Comparison of ENCODE assay signal across 10 cellular contexts in genomic region chr15:64164436-64164835, GRCh38. TPM values are rescaled to one million over a fixed set of nuclear protein-coding genes. Genes with fewer than 3 reads are reported as not detected.
DNase-seq lines count a peak whose midpoint lies in the region; ATAC-seq and TF ChIP-seq lines count a peak whose summit lies in the region.
"Had no signal": no experiment of that assay in that cellular context is flagged by ENCODE, and none has a peak within 500 bp of the region (broad histone marks: within the 10 kb centered on the region; RNA-seq: fewer than 3 reads in every experiment).

No MANE protein-coding gene starts in this region.

- H3K36me3 ChIP-seq in CD4-positive, CD25-positive, alpha-beta regulatory T cell (ENCODE audit: control insufficient read depth, insufficient read depth, low read length): peaks cover 12% of the 10 kb centered on the region
- peaks cover 21 to 23% of the 10 kb centered on the region in 2 donors for H3K36me3 ChIP-seq in ascending aorta

- H3K36me3 Mint-ChIP-seq in CD4-positive, CD25-positive, alpha-beta regulatory T cell: peaks cover 13% of the 10 kb centered on the region
- H3K36me3 Mint-ChIP-seq in H9 (ENCODE audit: insufficient read depth in 1 of 3, low read depth in 3 of 3) (peaks cover 10 to 19% (median 17%) of the 10 kb centered on the region in 3 experiments; a peak in 6 of 7 replicates), naive B cell (no peaks in the 10 kb centered on the region)
- H3K36me3 Mint-ChIP-seq in activated naive CD8-positive, alpha-beta T cell treated with anti-CD3 and anti-CD28 coated beads, Interleukin-2, amount 50 U/mL, for 24 hours (ENCODE audit: low read depth): peaks cover 19% of the 10 kb centered on the region

- peaks cover 6% of the 10 kb centered on the region for H3K27me3 Mint-ChIP-seq in CD4-positive, CD25-positive, alpha-beta regulatory T cell
- H3K27me3 Mint-ChIP-seq in H9 (ENCODE audit: low read depth) (no peaks in the 10 kb centered on the region), naive B cell (no peaks in the 10 kb centered on the region)
- H3K27me3 Mint-ChIP-seq in activated naive CD8-positive, alpha-beta T cell treated with anti-CD3 and anti-CD28 coated beads, Interleukin-2, amount 50 U/mL, for 24 hours: no peaks in the 10 kb centered on the region

- no peaks in the 10 kb centered on the region for H3K79me1 ChIP-seq in H9 (ENCODE audit: insufficient read depth, low read depth, low read length, poor library complexity, severe bottlenecking)

- no peak overlapping the region for H2BK120ac ChIP-seq in H9 (ENCODE audit: low read depth, low read length, poor library complexity, severe bottlenecking)

- peaks cover 40% of the 10 kb centered on the region for H3K4me1 ChIP-seq in CD4-positive, CD25-positive, alpha-beta regulatory T cell (ENCODE audit: control insufficient read depth, insufficient read depth, low read length, poor library complexity, severe bottlenecking)
- no peaks in the 10 kb centered on the region; the same call in 1 of the 2 replicates for H3K4me1 ChIP-seq in H9 (ENCODE audit: insufficient read depth, low read length)
- peaks cover 18 to 19% of the 10 kb centered on the region in 2 donors for H3K4me1 ChIP-seq in ascending aorta

- no peak overlapping the region for H3K18ac ChIP-seq in H9 (ENCODE audit: insufficient read length, low read depth, low read length)

- no peak overlapping the region for H3K9ac ChIP-seq in H9 (ENCODE audit: extremely low read depth, insufficient read length, low read length)

- no peak overlapping the region for H3K14ac ChIP-seq in H9 (ENCODE audit: insufficient read depth, low read length)

- H3K9me3 Mint-ChIP-seq in CD4-positive, CD25-positive, alpha-beta regulatory T cell: no peaks in the 10 kb centered on the region
- H3K9me3 Mint-ChIP-seq in H9 (no peaks in the 10 kb centered on the region; a peak in 1 of 5 replicates), naive B cell (no peaks in the 10 kb centered on the region)
- no peaks in the 10 kb centered on the region for H3K9me3 Mint-ChIP-seq in activated naive CD8-positive, alpha-beta T cell treated with anti-CD3 and anti-CD28 coated beads, Interleukin-2, amount 50 U/mL, for 24 hours

- H2AK5ac ChIP-seq in H9 (ENCODE audit: insufficient read length, low read length): no peak overlapping the region

- H4K5ac ChIP-seq in H9 (ENCODE audit: insufficient read length, low read depth, low read length): no peak overlapping the region

- H3K4me1 Mint-ChIP-seq in CD4-positive, CD25-positive, alpha-beta regulatory T cell: peaks cover 0 to 35% (median 25%) of the 10 kb centered on the region in 4 donors
- H3K4me1 Mint-ChIP-seq in H9 (peaks cover 28 to 29% of the 10 kb centered on the region in 2 experiments), naive B cell (peaks cover 27 to 43% (median 34%) of the 10 kb centered on the region in 3 donors)
- H3K4me1 Mint-ChIP-seq in activated naive CD8-positive, alpha-beta T cell treated with anti-CD3 and anti-CD28 coated beads, Interleukin-2, amount 50 U/mL, for 24 hours: peaks cover 47% of the 10 kb centered on the region

- no peak overlapping the region for H3T11ph ChIP-seq in H9 (ENCODE audit: low read length)

- H3K27me3 ChIP-seq in CD4-positive, CD25-positive, alpha-beta regulatory T cell (ENCODE audit: control insufficient read depth, insufficient read depth, low read length): no peaks in the 10 kb centered on the region
- H3K27me3 ChIP-seq in H9 (ENCODE audit: insufficient read depth, low read length): no peaks in the 10 kb centered on the region
- H3K27me3 ChIP-seq in ascending aorta: no peaks in the 10 kb centered on the region
- H3K27me3 ChIP-seq: colonic mucosa, stomach had no signal

- intact Hi-C loops in ascending aorta (cut with DNase I): no loop called here

- no peak overlapping the region for H3K23ac ChIP-seq in H9 (ENCODE audit: insufficient read length, low read depth, low read length)

- no peak overlapping the region for H3K4ac ChIP-seq in H9 (ENCODE audit: low read depth, low read length)

- H2AFZ ChIP-seq in H9 (ENCODE audit: low read length): no peak overlapping the region

- H2BK5ac ChIP-seq in H9 (ENCODE audit: insufficient read length, low read length): no peak overlapping the region

- H2BK12ac ChIP-seq in H9 (ENCODE audit: insufficient read length, low read depth, low read length): no peak overlapping the region

- no peak overlapping the region for H3K56ac ChIP-seq in H9 (ENCODE audit: insufficient read length, low read depth, low read length)

- H2BK20ac ChIP-seq in H9 (ENCODE audit: low read depth, low read length, poor library complexity, severe bottlenecking): no peak overlapping the region

- H3K27ac ChIP-seq in CD4-positive, CD25-positive, alpha-beta regulatory T cell (ENCODE audit: insufficient read depth, low read length, poor library complexity, severe bottlenecking): no peak overlapping the region
- H3K27ac ChIP-seq in H9 (ENCODE audit: insufficient read length, low read depth, low read length) (no peak overlapping the region), ascending aorta (no peak overlapping the region)

- no peaks in the 10 kb centered on the region for H4K20me1 ChIP-seq in H9 (ENCODE audit: control insufficient read depth, insufficient read depth, insufficient read length)

- H2BK15ac ChIP-seq in H9 (ENCODE audit: low read depth, low read length): no peak overlapping the region

- no peaks in the 10 kb centered on the region; the same call in 1 of the 2 replicates for H3K79me2 ChIP-seq in H9 (ENCODE audit: insufficient read depth, low read length)

- ATAC-seq in CD4-positive, CD25-positive, alpha-beta regulatory T cell (ENCODE audit: low read depth in 2 of 2): no peak
- no peak for ATAC-seq in activated naive CD8-positive, alpha-beta T cell treated with anti-CD3 and anti-CD28 coated beads, Interleukin-2, amount 50 U/mL, for 24 hours
- no peak for ATAC-seq in naive B cell (ENCODE audit: low read depth in 2 of 2)

- no CpG with 5 or more reads among the region's 4 CpGs for WGBS in H9 (ENCODE audit: extremely low coverage, insufficient read length, low lambda C conversion rate)

- no peak overlapping the region for H3K4me3 ChIP-seq in CD4-positive, CD25-positive, alpha-beta regulatory T cell (ENCODE audit: low read depth, low read length)
- H3K4me3 ChIP-seq in ascending aorta: no peak overlapping the region
- H3K4me3 ChIP-seq: colonic mucosa had no signal

- TF ChIP-seq CTCF in H9 (conservative IDR thresholded peaks at IDR 0.05) (no peak), ascending aorta (IDR thresholded peaks at IDR 0.05) (no peak)

- no peak overlapping the region for H3K4me2 ChIP-seq in H9 (ENCODE audit: insufficient read depth, insufficient read length, low read length)

- no peak overlapping the region for H4K91ac ChIP-seq in H9 (ENCODE audit: insufficient read length, low read depth, low read length)

- no peak overlapping the region for H4K8ac ChIP-seq in H9 (replicated peaks; ENCODE audit: insufficient read length, low read depth, low read length)

- H3K4me3 Mint-ChIP-seq in CD4-positive, CD25-positive, alpha-beta regulatory T cell: peak overlapping the region; percentile 54 to 97 (median 91)
- no peak overlapping the region for H3K4me3 Mint-ChIP-seq in H9
- H3K4me3 Mint-ChIP-seq in activated naive CD8-positive, alpha-beta T cell treated with anti-CD3 and anti-CD28 coated beads, Interleukin-2, amount 50 U/mL, for 24 hours: peak overlapping the region; percentile 83
- H3K4me3 Mint-ChIP-seq in naive B cell: peak overlapping the region; percentile 64 to 96 (median 86)

- no peak for DNase-seq in CD4-positive, CD25-positive, alpha-beta regulatory T cell
- DNase-seq in H9: no peak
- no peak for DNase-seq in activated naive CD8-positive, alpha-beta T cell treated with anti-CD3 and anti-CD28 coated beads, Interleukin-2, amount 50 U/mL, for 24 hours
- no peak for DNase-seq in naive B cell
- DNase-seq in ascending aorta (ENCODE audit: low spot score in 2 of 2): no peak
- DNase-seq in NCI-H187 treated with DMSO at 0.1 percent for 48 hours (lab: John Stamatoyannopoulos, UW): no peak
- no peak for DNase-seq in retina
- no peak for DNase-seq in stimulated activated CD4-positive, alpha-beta T cell treated with anti-CD3 and anti-CD28 coated beads, Interleukin-2, amount 100 ng/mL, for 48 hours
- DNase-seq: colonic mucosa, stomach had no signal

- H3K23me2 ChIP-seq in H9 (ENCODE audit: insufficient read length, low read depth, low read length, poor library complexity, severe bottlenecking): no peaks in the 10 kb centered on the region

- no peaks in the 10 kb centered on the region for H3K9me3 ChIP-seq in CD4-positive, CD25-positive, alpha-beta regulatory T cell (ENCODE audit: control insufficient read depth in 2 of 2, low read length in 2 of 2)
- H3K9me3 ChIP-seq in H9 (ENCODE audit: control insufficient read depth, low read depth, low read length): no peaks in the 10 kb centered on the region
- H3K9me3 ChIP-seq in ascending aorta: no peaks in the 10 kb centered on the region
- H3K9me3 ChIP-seq: colonic mucosa, stomach had no signal

- peak overlapping the region; percentile 52 to 95 (median 94) for H3K27ac Mint-ChIP-seq in CD4-positive, CD25-positive, alpha-beta regulatory T cell
- H3K27ac Mint-ChIP-seq in H9: peak overlapping the region in 2 of 3 experiments; percentile 25 to 41; a peak in 3 of 7 replicates
- no peak overlapping the region for H3K27ac Mint-ChIP-seq in activated naive CD8-positive, alpha-beta T cell treated with anti-CD3 and anti-CD28 coated beads, Interleukin-2, amount 50 U/mL, for 24 hours
- peak overlapping the region; percentile 79 to 97 (median 95) for H3K27ac Mint-ChIP-seq in naive B cell

RNA-seq across cellular contexts. Expression of gene PPIB, which starts 1.6 kb away (rescaled TPM):
- total RNA-seq in CD4-positive, CD25-positive, alpha-beta regulatory T cell: 171 TPM
- 100 to 1,000 TPM; 516 to 624 (median 569) TPM for polyA plus RNA-seq in CD4-positive, CD25-positive, alpha-beta regulatory T cell
- 433 and 435 TPM in 2 replicates for total RNA-seq in H9 (2021)
- 100 to 1,000 TPM; 419 to 599 (median 451) TPM for polyA plus RNA-seq in naive B cell (ENCODE audit: low read depth in 6 of 6)
- total RNA-seq in ascending aorta: 674 TPM

RNA-seq across cellular contexts. Expression of gene SNX22, which starts 12.9 kb away (rescaled TPM):
- total RNA-seq in CD4-positive, CD25-positive, alpha-beta regulatory T cell: 0.20 TPM
- polyA plus RNA-seq in CD4-positive, CD25-positive, alpha-beta regulatory T cell: 1 to 10 TPM in 2 of 4 donors, under 1 TPM in 2; 0.85 to 1.4 (median 1.2) TPM
- total RNA-seq in H9 (2021): 4.4 and 4.8 TPM in 2 replicates
- 10 to 100 TPM; 55.7 to 95.8 (median 59.7) TPM for polyA plus RNA-seq in naive B cell (ENCODE audit: low read depth in 6 of 6)
- total RNA-seq in ascending aorta: 0.53 TPM

Comparison
In these comparisons a context has a peak if more than half of its experiments do, and no peak if none do; other contexts are left out.
1. H3K4me3 Mint-ChIP-seq: peak in CD4-positive, CD25-positive, alpha-beta regulatory T cell (4 of 4), activated naive CD8-positive, alpha-beta T cell treated with anti-CD3 and anti-CD28 coated beads, Interleukin-2, amount 50 U/mL, for 24 hours (single experiment) and naive B cell (8 of 8); none in H9 (0 of 2).